19 cellular contexts compared by ENCODE assay signal in the genomic region with DNA sequence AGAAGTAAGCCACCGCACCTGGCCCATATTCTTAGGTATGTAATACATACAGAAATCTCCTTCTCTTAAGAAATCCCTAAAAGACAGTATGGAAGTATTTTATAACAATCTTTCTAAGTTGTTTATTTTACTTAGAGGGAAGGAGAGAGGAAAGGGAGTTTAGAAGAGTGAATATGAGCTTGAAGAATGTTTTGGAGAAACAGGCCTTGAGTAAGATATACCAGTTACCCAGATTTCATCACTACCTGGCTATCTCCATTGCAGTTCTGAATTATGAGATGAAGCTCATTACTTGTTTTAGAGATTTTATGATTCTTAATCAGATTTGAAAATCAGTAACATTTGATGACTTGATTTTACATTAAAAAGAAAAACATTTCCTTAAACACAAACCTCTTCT.
"Had no signal": no experiment of that assay in that cellular context is flagged by ENCODE, and none has a peak within 500 bp of the region (broad histone marks: within the 10 kb centered on the region; RNA-seq: fewer than 3 reads in every experiment).

No MANE protein-coding gene starts in this region.

- H3K27ac Mint-ChIP-seq: activated CD8-positive, alpha-beta memory T cell treated with anti-CD3 and anti-CD28 coated beads, Interleukin-2, amount 10 ng/mL, durations not matched to agents 7 days and 5 days; activated naive CD4-positive, alpha-beta T cell treated with anti-CD3 and anti-CD28 coated beads, Interleukin-2, amount 10 ng/mL, durations not matched to agents 7 days and 5 days; activated T-helper 2 cell treated with anti-CD3 and anti-CD28 coated beads, Interferon-gamma antibody, Interleukin-2, Interleukin-4, amounts not matched to agents 10 μg/mL and 5 μg/mL and 100 μg/mL, durations not matched to agents 14 hours and 24 hours and 36 hours; endodermal cell had no signal

- H3K36me3 ChIP-seq: ovary had no signal

- H3K9me3 ChIP-seq: heart left ventricle, ovary, right lobe of liver, SK-N-SH, stomach, testis, upper lobe of left lung had no signal

- ATAC-seq: activated CD4-positive, CD25-positive, alpha-beta regulatory T cell treated with anti-CD3 and anti-CD28 coated beads, Interleukin-2, amount 50 U/mL, for 24 hours; esophagus mucosa; heart left ventricle; T-cell had no signal

- H3K27me3 Mint-ChIP-seq: activated CD8-positive, alpha-beta memory T cell treated with anti-CD3 and anti-CD28 coated beads, Interleukin-2, amount 10 ng/mL, durations not matched to agents 7 days and 5 days; activated naive CD4-positive, alpha-beta T cell treated with anti-CD3 and anti-CD28 coated beads, Interleukin-2, amount 10 ng/mL, durations not matched to agents 7 days and 5 days; T-cell had no signal

- DNase-seq: activated naive CD4-positive, alpha-beta T cell treated with anti-CD3 and anti-CD28 coated beads, Interleukin-2, amount 10 ng/mL, durations not matched to agents 7 days and 5 days; activated T-cell treated with anti-CD3 and anti-CD28 coated beads, Interleukin-2, amount 50 U/mL, for 1 hour; anterior cingulate cortex; cerebellar nuclear complex; endodermal cell; foreskin melanocyte; heart left ventricle; ovary; right lobe of liver; stomach; T-cell; T1000; testis; upper lobe of left lung had no signal

- H3K27ac ChIP-seq: heart left ventricle, ovary, right lobe of liver, stomach, testis, upper lobe of left lung had no signal

- H3K9ac ChIP-seq: SK-N-SH had no signal

- H3K4me3 ChIP-seq: heart left ventricle, ovary, right lobe of liver, stomach, testis, upper lobe of left lung had no signal

- H3K27me3 ChIP-seq: heart left ventricle, ovary, right lobe of liver, stomach, testis, upper lobe of left lung had no signal

- H3K4me2 ChIP-seq: SK-N-SH had no signal

- H3K9me3 Mint-ChIP-seq: activated naive CD4-positive, alpha-beta T cell treated with anti-CD3 and anti-CD28 coated beads, Interleukin-2, amount 10 ng/mL, durations not matched to agents 7 days and 5 days; activated T-helper 2 cell treated with anti-CD3 and anti-CD28 coated beads, Interferon-gamma antibody, Interleukin-2, Interleukin-4, amounts not matched to agents 10 μg/mL and 5 μg/mL and 100 μg/mL, durations not matched to agents 14 hours and 24 hours and 36 hours; endodermal cell; T-cell had no signal

- H3K4me1 ChIP-seq: right lobe of liver, testis, upper lobe of left lung had no signal

- H3K4me3 Mint-ChIP-seq: activated CD8-positive, alpha-beta memory T cell treated with anti-CD3 and anti-CD28 coated beads, Interleukin-2, amount 10 ng/mL, durations not matched to agents 7 days and 5 days; activated naive CD4-positive, alpha-beta T cell treated with anti-CD3 and anti-CD28 coated beads, Interleukin-2, amount 10 ng/mL, durations not matched to agents 7 days and 5 days; endodermal cell; T-cell had no signal
